ENCODE assay signal across 28 cellular contexts in the genomic region with DNA sequence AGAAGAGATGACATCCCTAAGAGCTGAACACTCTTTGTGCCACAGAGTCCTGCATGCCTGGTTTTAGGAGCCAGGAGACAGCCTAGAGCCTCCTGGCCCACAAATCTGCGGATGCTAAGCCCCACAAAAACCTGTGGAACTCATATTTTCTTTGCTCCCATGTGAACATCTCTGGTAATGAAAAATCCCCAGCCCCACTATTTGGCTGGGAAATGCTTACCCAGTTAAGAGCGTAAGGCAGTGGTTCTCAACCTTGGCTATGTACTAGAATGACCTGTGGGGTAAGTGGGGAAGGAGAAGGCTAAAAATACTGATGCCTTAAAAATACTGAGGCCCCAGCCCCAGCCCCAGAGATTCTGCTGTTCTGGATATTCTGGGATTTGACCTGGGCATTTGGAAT.
"Had no signal": no experiment of that assay in that cellular context is flagged by ENCODE, and none has a peak within 500 bp of the region (broad histone marks: within the 10 kb centered on the region; RNA-seq: fewer than 3 reads in every experiment).

No MANE protein-coding gene starts in this region.

- H3K9me3 Mint-ChIP-seq: stimulated activated naive CD8-positive, alpha-beta T cell treated with anti-CD3 and anti-CD28 coated beads, Interleukin-15, Interleukin-2, amounts not matched to agents 100 ng/mL and 50 ng/mL, for 24 hours; type B pancreatic cell had no signal

- H3K27ac Mint-ChIP-seq: stimulated activated effector memory CD8-positive, alpha-beta T cell treated with anti-CD3 and anti-CD28 coated beads, Interleukin-12 subunit alpha, Interleukin-12 subunit beta, amount 100 ng/mL, for 72 hours; stimulated activated memory B cell treated with anti-CD40 and anti-IgM and Interleukin-4, amounts not matched to agents 10 μg/mL and 1 μg/mL and 100 μg/mL, for 72 hours; stimulated activated naive B cell treated with anti-CD40 and anti-IgM and Interleukin-4, amounts not matched to agents 10 μg/mL and 1 μg/mL and 100 μg/mL, for 72 hours; stimulated activated naive CD8-positive, alpha-beta T cell treated with anti-CD3 and anti-CD28 coated beads, Interleukin-15, amount 100 ng/mL, for 72 hours; stimulated activated naive CD8-positive, alpha-beta T cell treated with anti-CD3 and anti-CD28 coated beads, Interleukin-15, Interleukin-2, amounts not matched to agents 100 ng/mL and 50 ng/mL, for 24 hours; type B pancreatic cell had no signal

- H3K4me1 Mint-ChIP-seq: stimulated activated effector memory CD8-positive, alpha-beta T cell treated with anti-CD3 and anti-CD28 coated beads, Interleukin-12 subunit alpha, Interleukin-12 subunit beta, amount 100 ng/mL, for 72 hours; stimulated activated memory B cell treated with anti-CD40 and anti-IgM and Interleukin-4, amounts not matched to agents 10 μg/mL and 1 μg/mL and 100 μg/mL, for 72 hours; stimulated activated naive B cell treated with anti-CD40 and anti-IgM and Interleukin-4, amounts not matched to agents 10 μg/mL and 1 μg/mL and 100 μg/mL, for 72 hours; stimulated activated naive CD8-positive, alpha-beta T cell treated with anti-CD3 and anti-CD28 coated beads, Interleukin-15, amount 100 ng/mL, for 72 hours had no signal

- DNase-seq: stimulated activated CD4-positive, alpha-beta T cell treated with anti-CD3 and anti-CD28 coated beads, Interleukin-2, amount 100 ng/mL, for 48 hours; stimulated activated CD4-positive, alpha-beta T cell treated with anti-CD3 and anti-CD28 coated beads, Interleukin-4, amount 100 ng/mL, for 1 hour; stimulated activated CD4-positive, alpha-beta T cell treated with anti-CD3 and anti-CD28 coated beads, Interleukin-4, amount 100 ng/mL, for 24 hours; stimulated activated CD4-positive, alpha-beta T cell treated with anti-CD3 and anti-CD28 coated beads, Interleukin-4, amount 100 ng/mL, for 4 hours; stimulated activated CD8-positive, alpha-beta memory T cell treated with anti-CD3 and anti-CD28 coated beads, Interleukin-4, amount 100 ng/mL, for 48 hours; stimulated activated naive B cell treated with anti-CD40 and anti-IgM and Interleukin-4, amounts not matched to agents 10 μg/mL and 1 μg/mL and 100 μg/mL, for 72 hours; stimulated activated naive CD4-positive, alpha-beta T cell; stimulated activated naive CD4-positive, alpha-beta T cell treated with Interleukin-2 at 50 U/mL for 16 hours; stimulated activated naive CD8-positive, alpha-beta T cell treated with anti-CD3 and anti-CD28 coated beads, Interleukin-15, amount 100 ng/mL, for 72 hours; stimulated activated naive CD8-positive, alpha-beta T cell treated with anti-CD3 and anti-CD28 coated beads, Interleukin-15, Interleukin-2, amounts not matched to agents 100 U/mL and 50 U/mL, for 24 hours; stomach; substantia nigra; testis; thyroid gland; tibial artery; transverse colon; trophoblast cell; upper lobe of left lung; upper lobe of right lung; uterus had no signal

- H3K27ac ChIP-seq: stomach, suprapubic skin, testis, thoracic aorta, thyroid gland, tibial artery, tibial nerve, transverse colon, upper lobe of left lung, upper lobe of right lung, uterus, vagina had no signal

- H3K4me3 Mint-ChIP-seq: stimulated activated effector memory CD8-positive, alpha-beta T cell treated with anti-CD3 and anti-CD28 coated beads, Interleukin-12 subunit alpha, Interleukin-12 subunit beta, amount 100 ng/mL, for 72 hours; stimulated activated memory B cell treated with anti-CD40 and anti-IgM and Interleukin-4, amounts not matched to agents 10 μg/mL and 1 μg/mL and 100 μg/mL, for 72 hours; stimulated activated naive B cell treated with anti-CD40 and anti-IgM and Interleukin-4, amounts not matched to agents 10 μg/mL and 1 μg/mL and 100 μg/mL, for 72 hours; stimulated activated naive CD8-positive, alpha-beta T cell treated with anti-CD3 and anti-CD28 coated beads, Interleukin-15, amount 100 ng/mL, for 72 hours; stimulated activated naive CD8-positive, alpha-beta T cell treated with anti-CD3 and anti-CD28 coated beads, Interleukin-15, Interleukin-2, amounts not matched to agents 100 ng/mL and 50 ng/mL, for 24 hours; type B pancreatic cell had no signal

- H3K36me3 ChIP-seq: stomach, suprapubic skin, thoracic aorta, thyroid gland, tibial artery, tibial nerve, transverse colon, upper lobe of left lung, upper lobe of right lung, uterus, vagina had no signal

- H3K27me3 Mint-ChIP-seq: stimulated activated memory B cell treated with anti-CD40 and anti-IgM and Interleukin-4, amounts not matched to agents 10 μg/mL and 1 μg/mL and 100 μg/mL, for 72 hours; stimulated activated naive CD8-positive, alpha-beta T cell treated with anti-CD3 and anti-CD28 coated beads, Interleukin-15, Interleukin-2, amounts not matched to agents 100 ng/mL and 50 ng/mL, for 24 hours had no signal

- H3K27me3 ChIP-seq: stomach, suprapubic skin, testis, thyroid gland, tibial artery, tibial nerve, transverse colon, upper lobe of left lung, upper lobe of right lung, uterus, vagina had no signal

- H3K36me3 Mint-ChIP-seq: stimulated activated effector memory CD8-positive, alpha-beta T cell treated with anti-CD3 and anti-CD28 coated beads, Interleukin-12 subunit alpha, Interleukin-12 subunit beta, amount 100 ng/mL, for 72 hours; stimulated activated memory B cell treated with anti-CD40 and anti-IgM and Interleukin-4, amounts not matched to agents 10 μg/mL and 1 μg/mL and 100 μg/mL, for 72 hours; stimulated activated naive B cell treated with anti-CD40 and anti-IgM and Interleukin-4, amounts not matched to agents 10 μg/mL and 1 μg/mL and 100 μg/mL, for 72 hours; type B pancreatic cell had no signal

- H3K4me1 ChIP-seq: stomach, suprapubic skin, testis, tibial artery, tibial nerve, transverse colon, upper lobe of left lung, upper lobe of right lung, uterus, vagina had no signal

- H3K4me3 ChIP-seq: stomach, suprapubic skin, testis, thoracic aorta, thyroid gland, tibial artery, tibial nerve, transverse colon, upper lobe of left lung, upper lobe of right lung, uterus, vagina had no signal

- H3K9me3 ChIP-seq: suprapubic skin, testis, thoracic aorta, thyroid gland, tibial artery, transverse colon, upper lobe of left lung, upper lobe of right lung, uterus, vagina had no signal
